In genomic region chr2:114727012-114727411, GRCh38 we compare ENCODE assay signal across 20 cellular contexts.
"Had no signal": no experiment of that assay in that cellular context is flagged by ENCODE, and none has a peak within 500 bp of the region (broad histone marks: within the 10 kb centered on the region; RNA-seq: fewer than 3 reads in every experiment).

No MANE protein-coding gene starts in this region.

- H3K79me2 ChIP-seq: hepatocyte had no signal

- H3K27me3 Mint-ChIP-seq: dendritic cell treated with granulocyte-macrophage colony-stimulating factor and Interleukin-4, amounts not matched to agents 40 ng/mL and 50 ng/mL, for 4 days had no signal

- H3K4me2 ChIP-seq: hepatocyte had no signal

- H3K27ac ChIP-seq: breast epithelium, esophagus squamous epithelium, hepatocyte, ovary, tibial nerve, uterus had no signal

- H2AFZ ChIP-seq: hepatocyte had no signal

- ATAC-seq: activated T-cell treated with anti-CD3 and anti-CD28 coated beads, Interleukin-2, amount 50 U/mL, for 72 hours; SK-N-SH treated with all-trans-retinoic acid at 6 μM for 48 hours had no signal

- H3K36me3 ChIP-seq: breast epithelium, esophagus squamous epithelium, ovary, tibial nerve, uterus had no signal

- DNase-seq: activated CD4-positive, alpha-beta T cell treated with anti-CD3 and anti-CD28 coated beads, Interleukin-2, amount 50 U/mL, for 1 hour; activated CD4-positive, CD25-positive, alpha-beta regulatory T cell treated with anti-CD3 and anti-CD28 coated beads, Interleukin-2, amount 50 U/mL, for 72 hours; activated CD8-positive, alpha-beta memory T cell treated with anti-CD3 and anti-CD28 coated beads for 24 hours; activated CD8-positive, alpha-beta memory T cell treated with anti-CD3 and anti-CD28 coated beads, Interleukin-2, amount 50 U/mL, for 48 hours; activated effector memory CD4-positive, alpha-beta T cell treated with anti-CD3 and anti-CD28 coated beads, Interleukin-2, amount 50 U/mL, for 16 hours; activated naive CD4-positive, alpha-beta T cell treated with anti-CD3 and anti-CD28 coated beads, Interleukin-2, amount 50 U/mL, for 16 hours; activated T-cell treated with anti-CD3 and anti-CD28 coated beads, Interleukin-2, amount 50 U/mL, for 72 hours; cerebellar nuclear complex; effector memory CD4-positive, alpha-beta T cell; esophagus squamous epithelium; ovary; stimulated activated CD4-positive, alpha-beta T cell treated with anti-CD3 and anti-CD28 coated beads, Interleukin-2, amount 100 ng/mL, for 24 hours; stimulated activated naive CD4-positive, alpha-beta T cell treated with Interleukin-2 at 50 U/mL for 16 hours; uterus had no signal

- H3K4me3 Mint-ChIP-seq: activated T-cell treated with anti-CD3 and anti-CD28 coated beads, Interleukin-2, amount 50 U/mL, for 72 hours; dendritic cell treated with granulocyte-macrophage colony-stimulating factor and Interleukin-4, amounts not matched to agents 40 ng/mL and 50 ng/mL, for 4 days had no signal

- H3K27me3 ChIP-seq: breast epithelium, esophagus squamous epithelium, hepatocyte, ovary, tibial nerve, uterus had no signal

- H3K4me3 ChIP-seq: breast epithelium, esophagus squamous epithelium, hepatocyte, lung, ovary, tibial nerve, uterus had no signal

- H3K4me1 ChIP-seq: breast epithelium, esophagus squamous epithelium, tibial nerve, uterus had no signal

- H3K27ac Mint-ChIP-seq: activated T-cell treated with anti-CD3 and anti-CD28 coated beads, Interleukin-2, amount 50 U/mL, for 72 hours; dendritic cell treated with granulocyte-macrophage colony-stimulating factor and Interleukin-4, amounts not matched to agents 40 ng/mL and 50 ng/mL, for 4 days had no signal
